14 cellular contexts compared by ENCODE assay signal in genomic region chr1:77583483-77583882, GRCh38.
"Had no signal": no experiment of that assay in that cellular context is flagged by ENCODE, and none has a peak within 500 bp of the region (broad histone marks: within the 10 kb centered on the region; RNA-seq: fewer than 3 reads in every experiment).

No MANE protein-coding gene starts in this region.

- H3K27me3 Mint-ChIP-seq: activated CD4-positive, alpha-beta memory T cell treated with anti-CD3 and anti-CD28 coated beads, Interleukin-2, amount 10 ng/mL, durations not matched to agents 7 days and 5 days; T-cell had no signal

- H3K27ac Mint-ChIP-seq: activated CD4-positive, alpha-beta memory T cell treated with anti-CD3 and anti-CD28 coated beads, Interleukin-2, amount 10 ng/mL, durations not matched to agents 7 days and 5 days; activated naive CD4-positive, alpha-beta T cell treated with anti-CD3 and anti-CD28 coated beads for 36 hours; activated T-helper 2 cell treated with anti-CD3 and anti-CD28 coated beads, Interferon-gamma antibody, Interleukin-2, Interleukin-4, amounts not matched to agents 10 μg/mL and 5 μg/mL and 100 μg/mL, durations not matched to agents 14 hours and 24 hours and 36 hours had no signal

- ATAC-seq: gastroesophageal sphincter, right cardiac atrium, T-cell had no signal

- H3K9me3 Mint-ChIP-seq: activated CD4-positive, alpha-beta memory T cell treated with anti-CD3 and anti-CD28 coated beads, Interleukin-2, amount 10 ng/mL, durations not matched to agents 7 days and 5 days; activated naive CD4-positive, alpha-beta T cell treated with anti-CD3 and anti-CD28 coated beads for 36 hours; activated T-helper 2 cell treated with anti-CD3 and anti-CD28 coated beads, Interferon-gamma antibody, Interleukin-2, Interleukin-4, amounts not matched to agents 10 μg/mL and 5 μg/mL and 100 μg/mL, durations not matched to agents 14 hours and 24 hours and 36 hours; T-cell had no signal

- DNase-seq: activated CD4-positive, alpha-beta memory T cell treated with anti-CD3 and anti-CD28 coated beads, Interleukin-2, amount 10 ng/mL, durations not matched to agents 7 days and 5 days; activated CD8-positive, alpha-beta memory T cell treated with anti-CD3 and anti-CD28 coated beads, Interleukin-2, amount 50 U/mL, for 48 hours; activated naive CD4-positive, alpha-beta T cell treated with anti-CD3 and anti-CD28 coated beads for 36 hours; dorsolateral prefrontal cortex; islet precursor cell; right cardiac atrium; stimulated activated CD4-positive, alpha-beta T cell treated with anti-CD3 and anti-CD28 coated beads, Interleukin-4, amount 100 ng/mL, for 24 hours; stimulated activated naive CD4-positive, alpha-beta T cell; T-cell; T-helper 9 cell; trophoblast cell had no signal

- H3K4me3 Mint-ChIP-seq: activated CD4-positive, alpha-beta memory T cell treated with anti-CD3 and anti-CD28 coated beads, Interleukin-2, amount 10 ng/mL, durations not matched to agents 7 days and 5 days; activated naive CD4-positive, alpha-beta T cell treated with anti-CD3 and anti-CD28 coated beads for 36 hours; neural crest cell; T-cell had no signal

- H3K4me1 Mint-ChIP-seq: activated CD4-positive, alpha-beta memory T cell treated with anti-CD3 and anti-CD28 coated beads, Interleukin-2, amount 10 ng/mL, durations not matched to agents 7 days and 5 days; neural crest cell had no signal
